Comparison of ENCODE assay signal across 21 cellular contexts in the genomic region with DNA sequence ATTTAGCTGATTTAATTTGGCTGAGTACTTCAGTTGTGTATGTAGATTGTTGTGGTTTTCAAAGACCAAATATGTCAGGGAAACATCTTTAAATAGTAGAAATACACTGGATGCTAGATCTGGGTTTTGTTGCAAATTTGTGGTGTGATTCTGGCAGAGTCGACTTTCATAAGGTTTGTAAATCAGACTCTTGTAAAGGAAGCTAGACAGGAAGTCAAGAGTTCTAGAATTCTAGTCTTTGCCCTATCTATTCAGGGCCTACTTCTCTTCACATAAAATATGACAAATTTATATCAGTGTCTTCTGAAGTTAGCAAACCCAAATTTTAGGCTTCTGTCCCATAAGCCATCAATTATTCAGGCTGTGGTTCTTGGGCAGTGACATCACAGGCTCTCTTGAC.
"Had no signal": no experiment of that assay in that cellular context is flagged by ENCODE, and none has a peak within 500 bp of the region (broad histone marks: within the 10 kb centered on the region; RNA-seq: fewer than 3 reads in every experiment).

No MANE protein-coding gene starts in this region.

- ATAC-seq: esophagus mucosa; stimulated activated memory B cell treated with anti-CD40 and anti-IgM and Interleukin-4, amounts not matched to agents 10 μg/mL and 1 μg/mL and 100 μg/mL, for 72 hours; stimulated activated naive CD8-positive, alpha-beta T cell treated with anti-CD3 and anti-CD28 coated beads, Interleukin-15, amount 100 ng/mL, for 72 hours had no signal

- DNase-seq: activated CD4-positive, alpha-beta T cell treated with anti-CD3 and anti-CD28 coated beads for 4 hours; activated CD4-positive, alpha-beta T cell treated with anti-CD3 and anti-CD28 coated beads, Interleukin-2, amount 50 U/mL, for 4 hours; activated effector memory CD4-positive, alpha-beta T cell treated with Interleukin-2 at 50 U/mL for 16 hours; activated naive CD4-positive, alpha-beta T cell treated with Interleukin-2 at 50 U/mL for 16 hours; aorta; central memory CD4-positive, alpha-beta T cell; endodermal cell; kidney glomerular epithelial cell; left ventricle myocardium inferior; naive B cell; ovary; sigmoid colon; small intestine; stimulated activated CD4-positive, alpha-beta T cell treated with anti-CD3 and anti-CD28 coated beads, Interleukin-4, amount 100 ng/mL, for 4 hours; stimulated activated CD8-positive, alpha-beta memory T cell treated with anti-CD3 and anti-CD28 coated beads, Interleukin-4, amount 100 ng/mL, for 48 hours; stimulated activated naive CD8-positive, alpha-beta T cell treated with anti-CD3 and anti-CD28 coated beads, Interleukin-15, amount 100 ng/mL, for 72 hours; substantia nigra; T-helper 1 cell; uterus had no signal
